In the genomic region with DNA sequence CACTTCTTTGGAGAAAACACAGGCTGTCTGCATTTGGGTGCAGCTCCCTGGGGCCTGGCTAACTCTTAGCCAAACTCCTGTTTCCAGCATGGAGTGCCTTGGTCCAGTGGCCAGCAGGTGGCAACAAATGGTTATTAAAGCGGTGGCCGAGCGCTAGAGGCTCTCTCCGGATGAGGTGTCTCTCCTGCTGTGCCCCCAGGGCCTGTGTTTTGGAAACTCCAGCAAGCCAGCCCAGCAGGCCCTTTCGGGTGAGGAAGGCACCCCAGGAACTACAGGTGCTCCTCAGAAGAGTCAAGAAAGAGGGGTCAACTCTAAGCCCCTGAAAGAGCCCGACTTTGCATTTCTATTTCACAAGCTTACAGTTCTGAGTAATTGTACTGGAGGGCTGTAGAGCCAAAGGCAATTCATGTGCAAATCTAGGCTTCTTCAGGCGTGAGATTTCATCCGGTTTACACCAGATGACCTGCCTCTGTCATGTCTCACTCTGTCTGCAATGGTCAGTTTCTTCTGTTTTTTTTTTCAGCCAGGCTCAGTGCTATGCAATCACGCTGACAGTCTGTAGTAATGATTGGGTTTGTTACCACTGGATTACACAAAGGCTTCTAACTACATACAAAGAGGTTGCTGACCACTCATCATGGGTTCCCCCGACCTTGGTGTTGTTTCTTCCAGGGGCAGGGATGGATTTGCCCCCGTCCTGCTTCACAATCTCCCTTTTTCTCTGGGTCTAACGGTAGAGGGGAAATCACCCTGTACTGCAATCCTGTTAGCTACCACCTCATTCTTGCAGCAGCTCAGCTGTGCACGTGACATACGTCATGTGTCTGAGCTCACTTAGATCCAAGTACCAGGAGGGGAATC, we compare ENCODE assay signal across 9 cellular contexts. TPM values are rescaled to one million over a fixed set of nuclear protein-coding genes. Genes with fewer than 3 reads are reported as not detected.
DNase-seq lines count a peak whose midpoint lies in the region; ATAC-seq, FAIRE-seq and TF ChIP-seq lines count a peak whose summit lies in the region.
"Had no signal": no experiment of that assay in that cellular context is flagged by ENCODE, and none has a peak within 500 bp of the region (broad histone marks: within the 10 kb centered on the region; RNA-seq: fewer than 3 reads in every experiment).

No MANE protein-coding gene starts in this region.

- TF ChIP-seq CTCF in WTC11 (IDR thresholded peaks at IDR 0.05) (peak; percentile 60; the same call in 1 of the 2 replicates), endothelial cell of umbilical vein (IDR thresholded peaks at IDR 0.05; ENCODE audit: extremely low read depth in 1 of 2, insufficient read depth in 1 of 2, low read depth in 1 of 2, low read length in 2 of 2) (peak; percentile 84)

- H3K9me3 Mint-ChIP-seq in WTC11 (no peaks in the 10 kb centered on the region; the same call in 1 of the 2 replicates), memory B cell (no peaks in the 10 kb centered on the region)

- BruUV-seq in endothelial cell of umbilical vein (replicated peaks; lab: Mats Ljungman, UMichigan) = no TSS peak

- no peaks in the 10 kb centered on the region for H3K36me3 Mint-ChIP-seq in WTC11
- no peaks in the 10 kb centered on the region for H3K36me3 Mint-ChIP-seq in memory B cell

- intact Hi-C loops in endothelial cell of umbilical vein (cut with micrococcal nuclease) = loop anchor here (1.0 to 10.0 kb wide), 4 partner anchors 23 to 323 kb away; no protein-coding TSS in a partner anchor

- H2AFZ ChIP-seq in endothelial cell of umbilical vein (ENCODE audit: low read depth, low read length) = peak overlapping the region; percentile 10

- H4K20me1 ChIP-seq in endothelial cell of umbilical vein (replicated peaks; ENCODE audit: control insufficient read depth, extremely low read depth, insufficient read depth, low read length) = no peaks in the 10 kb centered on the region

- no peaks in the 10 kb centered on the region for H3K79me2 ChIP-seq in endothelial cell of umbilical vein (ENCODE audit: control insufficient read depth, insufficient read depth, low read length)

- H3K9me3 ChIP-seq in endothelial cell of umbilical vein (replicated peaks; ENCODE audit: control insufficient read depth, insufficient read depth, low read length) = no peaks in the 10 kb centered on the region

- H3K27ac Mint-ChIP-seq in WTC11 = peak overlapping the region; percentile 97
- no peak overlapping the region for H3K27ac Mint-ChIP-seq in memory B cell

- H3K4me1 ChIP-seq in endothelial cell of umbilical vein (ENCODE audit: control insufficient read depth, extremely low read depth, insufficient read depth, low read length) = no peaks in the 10 kb centered on the region

- H3K36me3 ChIP-seq in endothelial cell of umbilical vein (ENCODE audit: control insufficient read depth in 2 of 2, extremely low read depth in 1 of 2, insufficient read depth in 2 of 2, low read length in 2 of 2) = no peaks in the 10 kb centered on the region

- no peak overlapping the region for H3K27ac ChIP-seq in endothelial cell of umbilical vein (ENCODE audit: insufficient read depth, low read depth, low read length)

- DNase-seq in NCI-H1417 (lab: John Stamatoyannopoulos, UW) (peak; percentile 12 to 52 (median 22)), NCI-H1417 treated with DMSO at 0.1 percent for 48 hours (lab: John Stamatoyannopoulos, UW) (no peak), NCI-H1694 (lab: John Stamatoyannopoulos, UW) (peak; percentile 60), WTC11 (ENCODE audit: low spot score) (peak; percentile 90), endothelial cell of umbilical vein (ENCODE audit: low read depth, low spot score) (peak; percentile 71), memory B cell (ENCODE audit: low spot score in 2 of 2) (no peak), superior temporal gyrus (ENCODE audit: extremely low spot score) (peak; percentile 93)

- POLR2A ChIA-PET in WTC11 (lab: Charles Lee) (interaction anchor here (0.9 to 1.3 kb wide), 3 partner anchors 17 to 218 kb away, joined by 3 to 4 read pairs (median 3); no protein-coding TSS in a partner anchor), endothelial cell of umbilical vein (lab: Charles Lee) (no interaction called here)

- peak overlapping the region; percentile 34; the same call in 1 of the 2 replicates for H3K4me3 Mint-ChIP-seq in WTC11
- no peak overlapping the region for H3K4me3 Mint-ChIP-seq in memory B cell

- H3K4me2 ChIP-seq in endothelial cell of umbilical vein (ENCODE audit: insufficient read depth, low read length) = no peak overlapping the region

- H3K9me1 ChIP-seq in endothelial cell of umbilical vein (replicated peaks; ENCODE audit: control insufficient read depth, extremely low read depth, insufficient read depth, low read length) = no peaks in the 10 kb centered on the region

- dilution Hi-C loops in endothelial cell of umbilical vein (cut with MboI; ENCODE audit: extremely low pct_ligation_motif_present, low sequenced_read_pairs) = loop anchor here (10.0 kb wide), 1 partner anchor 213 kb away; no protein-coding TSS in a partner anchor

- TF ChIP-seq POLR2A in endothelial cell of umbilical vein (IDR thresholded peaks at IDR 0.05; ENCODE audit: low read depth, low read length) = no peak

- peak; percentile 89 for FAIRE-seq in endothelial cell of umbilical vein (lab: Jason Lieb, UNC)
- FAIRE-seq: A204.1 had no signal

- ATAC-seq in HG02588 (IDR thresholded peaks at IDR 0.05; ENCODE audit: unreplicated experiment) = peak; percentile 74
- ATAC-seq in WTC11 = peak; percentile 78
- ATAC-seq in memory B cell (ENCODE audit: low read depth) = peak; percentile 59

- H3K27me3 Mint-ChIP-seq in WTC11 (ENCODE audit: low read depth) (no peaks in the 10 kb centered on the region), memory B cell (peaks cover 9% of the 10 kb centered on the region)

- CTCF ChIA-PET in WTC11 (lab: Charles Lee) (interaction anchor here (0.6 to 3.1 kb wide), 55 partner anchors 9 to 557 kb away, joined by 3 to 68 read pairs (median 4); a partner anchor contains a TSS), endothelial cell of umbilical vein (lab: Charles Lee) (interaction anchor here (0.6 to 9.2 kb wide), 87 partner anchors 9 to 1326 kb away, joined by 3 to 584 read pairs (median 5); a partner anchor contains a TSS)

- H3K27me3 ChIP-seq in endothelial cell of umbilical vein (ENCODE audit: control insufficient read depth in 2 of 2, insufficient read depth in 2 of 2, low read length in 2 of 2) = no peaks in the 10 kb centered on the region

- no peak overlapping the region for H3K9ac ChIP-seq in endothelial cell of umbilical vein (replicated peaks; ENCODE audit: extremely low read depth, insufficient read depth, low read length)

- H3K4me1 Mint-ChIP-seq in WTC11 = peaks cover 70% of the 10 kb centered on the region
- H3K4me1 Mint-ChIP-seq in memory B cell = peaks cover 5% of the 10 kb centered on the region

- H3K4me3 ChIP-seq in endothelial cell of umbilical vein (replicated peaks in 1 of 3; ENCODE audit: insufficient read depth in 1 of 3, low read depth in 1 of 3, low read length in 3 of 3) = no peak overlapping the region

TF ChIP-seq in WTC11, 78 proteins besides CTCF, POLR2A, EP300 and RAD21 (continues in another document):
- no peak for TF ChIP-seq ZNF671 (CRISPR knock-in tag; IDR thresholded peaks at IDR 0.05)
- TF ChIP-seq, protein P1, sequence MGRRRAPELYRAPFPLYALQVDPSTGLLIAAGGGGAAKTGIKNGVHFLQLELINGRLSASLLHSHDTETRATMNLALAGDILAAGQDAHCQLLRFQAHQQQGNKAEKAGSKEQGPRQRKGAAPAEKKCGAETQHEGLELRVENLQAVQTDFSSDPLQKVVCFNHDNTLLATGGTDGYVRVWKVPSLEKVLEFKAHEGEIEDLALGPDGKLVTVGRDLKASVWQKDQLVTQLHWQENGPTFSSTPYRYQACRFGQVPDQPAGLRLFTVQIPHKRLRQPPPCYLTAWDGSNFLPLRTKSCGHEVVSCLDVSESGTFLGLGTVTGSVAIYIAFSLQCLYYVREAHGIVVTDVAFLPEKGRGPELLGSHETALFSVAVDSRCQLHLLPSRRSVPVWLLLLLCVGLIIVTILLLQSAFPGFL (CRISPR knock-in tag; IDR thresholded peaks at IDR 0.05; ENCODE audit: borderline replicate concordance) = no peak
- TF ChIP-seq FOXJ3 (CRISPR knock-in tag; IDR thresholded peaks at IDR 0.05; ENCODE audit: borderline replicate concordance) = no peak
- TF ChIP-seq NFATC4 (CRISPR knock-in tag; IDR thresholded peaks at IDR 0.05) = no peak

TF ChIP-seq in endothelial cell of umbilical vein, 7 proteins besides CTCF, POLR2A, EP300 and RAD21:
- TF ChIP-seq POLR2AphosphoS5 (IDR thresholded peaks at IDR 0.05; ENCODE audit: insufficient read depth, low read depth, low read length) = no peak
- TF ChIP-seq, protein P2, sequence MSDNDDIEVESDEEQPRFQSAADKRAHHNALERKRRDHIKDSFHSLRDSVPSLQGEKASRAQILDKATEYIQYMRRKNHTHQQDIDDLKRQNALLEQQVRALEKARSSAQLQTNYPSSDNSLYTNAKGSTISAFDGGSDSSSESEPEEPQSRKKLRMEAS (IDR thresholded peaks at IDR 0.05; ENCODE audit: insufficient read depth, insufficient read length) = no peak
- TF ChIP-seq EZH2 (IDR thresholded peaks at IDR 0.05; ENCODE audit: borderline replicate concordance, low read depth, low read length, severe bottlenecking) = no peak
- no peak for TF ChIP-seq MYC (IDR thresholded peaks at IDR 0.05; ENCODE audit: low read depth, low read length)
- TF ChIP-seq JUN (IDR thresholded peaks at IDR 0.05; ENCODE audit: borderline replicate concordance, insufficient read depth, insufficient read length, low read depth) = no peak
- no peak for TF ChIP-seq GATA2 (IDR thresholded peaks at IDR 0.05; ENCODE audit: insufficient read depth, insufficient read length, low read depth, low read length)
- no peak for TF ChIP-seq FOS (IDR thresholded peaks at IDR 0.05; ENCODE audit: borderline replicate concordance, insufficient read depth, low read length)

RNA-seq across cellular contexts. Expression of a gene that starts 7.6 kb away (rescaled TPM):
- not detected in 3 replicates for total RNA-seq in WTC11 (2021)
- 8.7 and 11.3 TPM in 2 replicates for total RNA-seq in endothelial cell of umbilical vein
- polyA plus RNA-seq in endothelial cell of umbilical vein = 18.2 and 30.8 TPM in 2 replicates
- 5.4 and 5.9 TPM in 2 replicates for polyA plus RNA-seq in endothelial cell of umbilical vein (2011; cell fraction: cytosol; rRNA removed)
- 7.2 and 9.4 TPM in 2 replicates for polyA plus RNA-seq in endothelial cell of umbilical vein (2011; cell fraction: nucleus; rRNA removed)
- 3.2 and 3.9 TPM in 2 replicates for polyA plus RNA-seq in endothelial cell of umbilical vein (2012)
- polyA minus RNA-seq in endothelial cell of umbilical vein = 19.1 and 26.3 TPM in 2 replicates
- polyA minus RNA-seq in endothelial cell of umbilical vein (2011; cell fraction: cytosol; rRNA and poly(A)+ RNA removed) = not detected
- polyA minus RNA-seq in endothelial cell of umbilical vein (2011; cell fraction: nucleus; rRNA and poly(A)+ RNA removed) = 5.0 and 5.2 TPM in 2 replicates

Comparison
In these comparisons a context has a peak if more than half of its experiments do, and no peak if none do; other contexts are left out.
1. DNase-seq: peak in NCI-H1417 (3 of 3), NCI-H1694 (single experiment), WTC11 (single experiment), endothelial cell of umbilical vein (single experiment) and superior temporal gyrus (single experiment); none in NCI-H1417 treated with DMSO at 0.1 percent for 48 hours (single experiment) and memory B cell (0 of 2).
2. Peak in every context shown above with its lines, with median percentiles within 50 percentile points of each other: ATAC-seq.